In genomic region chr5:124825250-124825982, GRCh38 we compare ENCODE assay signal across 1 cellular context.
TF ChIP-seq lines count a peak whose summit lies in the region.

No MANE protein-coding gene starts in this region.

TF ChIP-seq in GM12878, 131 proteins besides CTCF, POLR2A, EP300 and RAD21 (continued from another document):
- peak; percentile 45 to 55; a peak in 2 of 4 replicates for TF ChIP-seq IKZF2 (IDR thresholded peaks at IDR 0.05)
- TF ChIP-seq SUZ12 (IDR thresholded peaks at IDR 0.05; ENCODE audit: unreplicated experiment), result no peak
- peak; percentile 92 for TF ChIP-seq SPI1 (IDR thresholded peaks at IDR 0.05; ENCODE audit: borderline replicate concordance, insufficient read depth, low read depth, low read length)
- TF ChIP-seq ZNF207 (IDR thresholded peaks at IDR 0.05; ENCODE audit: borderline replicate concordance), result no peak
- no peak for TF ChIP-seq SP1 (IDR thresholded peaks at IDR 0.05; ENCODE audit: low read depth, low read length)
- no peak for TF ChIP-seq RUNX3 (IDR thresholded peaks at IDR 0.05; ENCODE audit: low read length)
- TF ChIP-seq, protein P1, sequence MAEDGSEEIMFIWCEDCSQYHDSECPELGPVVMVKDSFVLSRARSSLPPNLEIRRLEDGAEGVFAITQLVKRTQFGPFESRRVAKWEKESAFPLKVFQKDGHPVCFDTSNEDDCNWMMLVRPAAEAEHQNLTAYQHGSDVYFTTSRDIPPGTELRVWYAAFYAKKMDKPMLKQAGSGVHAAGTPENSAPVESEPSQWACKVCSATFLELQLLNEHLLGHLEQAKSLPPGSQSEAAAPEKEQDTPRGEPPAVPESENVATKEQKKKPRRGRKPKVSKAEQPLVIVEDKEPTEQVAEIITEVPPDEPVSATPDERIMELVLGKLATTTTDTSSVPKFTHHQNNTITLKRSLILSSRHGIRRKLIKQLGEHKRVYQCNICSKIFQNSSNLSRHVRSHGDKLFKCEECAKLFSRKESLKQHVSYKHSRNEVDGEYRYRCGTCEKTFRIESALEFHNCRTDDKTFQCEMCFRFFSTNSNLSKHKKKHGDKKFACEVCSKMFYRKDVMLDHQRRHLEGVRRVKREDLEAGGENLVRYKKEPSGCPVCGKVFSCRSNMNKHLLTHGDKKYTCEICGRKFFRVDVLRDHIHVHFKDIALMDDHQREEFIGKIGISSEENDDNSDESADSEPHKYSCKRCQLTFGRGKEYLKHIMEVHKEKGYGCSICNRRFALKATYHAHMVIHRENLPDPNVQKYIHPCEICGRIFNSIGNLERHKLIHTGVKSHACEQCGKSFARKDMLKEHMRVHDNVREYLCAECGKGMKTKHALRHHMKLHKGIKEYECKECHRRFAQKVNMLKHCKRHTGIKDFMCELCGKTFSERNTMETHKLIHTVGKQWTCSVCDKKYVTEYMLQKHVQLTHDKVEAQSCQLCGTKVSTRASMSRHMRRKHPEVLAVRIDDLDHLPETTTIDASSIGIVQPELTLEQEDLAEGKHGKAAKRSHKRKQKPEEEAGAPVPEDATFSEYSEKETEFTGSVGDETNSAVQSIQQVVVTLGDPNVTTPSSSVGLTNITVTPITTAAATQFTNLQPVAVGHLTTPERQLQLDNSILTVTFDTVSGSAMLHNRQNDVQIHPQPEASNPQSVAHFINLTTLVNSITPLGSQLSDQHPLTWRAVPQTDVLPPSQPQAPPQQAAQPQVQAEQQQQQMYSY (CRISPR knock-in tag; IDR thresholded peaks at IDR 0.05), result no peak
- TF ChIP-seq SIN3A (IDR thresholded peaks at IDR 0.05; ENCODE audit: low read depth, low read length), result no peak
- no peak for TF ChIP-seq MTA3 (IDR thresholded peaks at IDR 0.05; ENCODE audit: borderline replicate concordance, low read length)
- TF ChIP-seq, protein P2, sequence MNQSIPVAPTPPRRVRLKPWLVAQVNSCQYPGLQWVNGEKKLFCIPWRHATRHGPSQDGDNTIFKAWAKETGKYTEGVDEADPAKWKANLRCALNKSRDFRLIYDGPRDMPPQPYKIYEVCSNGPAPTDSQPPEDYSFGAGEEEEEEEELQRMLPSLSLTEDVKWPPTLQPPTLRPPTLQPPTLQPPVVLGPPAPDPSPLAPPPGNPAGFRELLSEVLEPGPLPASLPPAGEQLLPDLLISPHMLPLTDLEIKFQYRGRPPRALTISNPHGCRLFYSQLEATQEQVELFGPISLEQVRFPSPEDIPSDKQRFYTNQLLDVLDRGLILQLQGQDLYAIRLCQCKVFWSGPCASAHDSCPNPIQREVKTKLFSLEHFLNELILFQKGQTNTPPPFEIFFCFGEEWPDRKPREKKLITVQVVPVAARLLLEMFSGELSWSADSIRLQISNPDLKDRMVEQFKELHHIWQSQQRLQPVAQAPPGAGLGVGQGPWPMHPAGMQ (IDR thresholded peaks at IDR 0.05; ENCODE audit: borderline replicate concordance), result no peak
- no peak for TF ChIP-seq CREM (IDR thresholded peaks at IDR 0.05; ENCODE audit: low read depth)
TF ChIP-seq in GM12878: peak in this region for 9.
